Comparison of ENCODE assay signal across 9 cellular contexts in the genomic region with DNA sequence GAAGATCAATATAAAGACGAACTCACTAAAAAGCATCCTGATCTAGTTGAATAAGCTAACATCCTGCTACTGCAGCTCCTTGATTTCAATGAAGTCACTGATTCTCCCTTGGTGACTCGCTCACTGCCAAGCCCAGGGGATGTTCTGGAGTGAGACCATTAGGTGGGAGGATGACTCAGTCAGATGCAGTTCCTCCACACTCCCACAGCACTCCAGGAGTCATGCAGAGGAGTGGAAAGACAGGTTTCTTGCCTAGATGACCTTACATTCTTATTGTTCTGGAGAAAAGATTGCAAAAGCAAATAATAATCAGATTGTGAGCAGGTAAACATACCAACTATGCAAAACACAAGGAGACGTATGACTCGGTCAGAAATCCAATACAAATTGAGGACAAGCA. TPM values are rescaled to one million over a fixed set of nuclear protein-coding genes. Genes with fewer than 3 reads are reported as not detected.
A peak's percentile ranks its signal among the peaks of the same experiment; 100 is the strongest.
DNase-seq lines count a peak whose midpoint lies in the region; ATAC-seq and TF ChIP-seq lines count a peak whose summit lies in the region.
"Had no signal": no experiment of that assay in that cellular context is flagged by ENCODE, and none has a peak within 500 bp of the region (broad histone marks: within the 10 kb centered on the region; RNA-seq: fewer than 3 reads in every experiment).

No MANE protein-coding gene starts in this region.

- no peak overlapping the region for H3K4me3 ChIP-seq in SK-N-SH (ENCODE audit: low read depth in 2 of 2, low read length in 1 of 2)
- H3K4me3 ChIP-seq in fibroblast of villous mesenchyme (ENCODE audit: low read depth, low read length), result no peak overlapping the region

- WGBS in SK-N-SH (ENCODE audit: low lambda C conversion rate), result 60% methylated on average over 4 of the region's 4 CpGs

- H3K4me1 Mint-ChIP-seq in stimulated activated effector memory CD8-positive, alpha-beta T cell treated with anti-CD3 and anti-CD28 coated beads, Interleukin-12 subunit alpha, Interleukin-12 subunit beta, amount 100 ng/mL, for 72 hours, result peaks cover 34% of the 10 kb centered on the region

- peak; percentile 88 for ATAC-seq in stimulated activated effector memory CD8-positive, alpha-beta T cell treated with anti-CD3 and anti-CD28 coated beads, Interleukin-12 subunit alpha, Interleukin-12 subunit beta, amount 100 ng/mL, for 72 hours
- ATAC-seq in GM21717 (IDR thresholded peaks at IDR 0.05; ENCODE audit: unreplicated experiment), result no peak
- ATAC-seq in GM21723 (IDR thresholded peaks at IDR 0.05; ENCODE audit: unreplicated experiment), result no peak
- ATAC-seq in GM18519 (IDR thresholded peaks at IDR 0.05; ENCODE audit: low FRiP score, unreplicated experiment), result no peak

- no peaks in the 10 kb centered on the region for H3K27me3 ChIP-seq in SK-N-SH (ENCODE audit: insufficient read depth)

- H3K4me1 ChIP-seq in SK-N-SH (ENCODE audit: control insufficient read depth in 1 of 2, insufficient read depth in 2 of 2, low read depth in 1 of 2, low read length in 1 of 2), result no peaks in the 10 kb centered on the region

- DNase-seq in NCI-H2029 (lab: John Stamatoyannopoulos, UW) (peak; percentile 52), NCI-H2029 treated with DMSO at 0.1 percent for 48 hours (lab: John Stamatoyannopoulos, UW) (no peak), SK-N-SH (no peak), fibroblast of villous mesenchyme (ENCODE audit: low read depth) (peak; percentile 65)
- no peak for DNase-seq in stimulated activated effector memory CD8-positive, alpha-beta T cell treated with anti-CD3 and anti-CD28 coated beads, Interleukin-12 subunit alpha, Interleukin-12 subunit beta, amount 100 ng/mL, for 72 hours (ENCODE audit: low spot score in 2 of 2)
- DNase-seq: effector memory CD4-positive, alpha-beta T cell had no signal

- no peak for TF ChIP-seq RAD21 in SK-N-SH (IDR thresholded peaks at IDR 0.05; ENCODE audit: low read length)

- H4K20me1 ChIP-seq in SK-N-SH (ENCODE audit: insufficient read depth), result no peaks in the 10 kb centered on the region

- peaks cover 1% of the 10 kb centered on the region for H3K36me3 Mint-ChIP-seq in stimulated activated effector memory CD8-positive, alpha-beta T cell treated with anti-CD3 and anti-CD28 coated beads, Interleukin-12 subunit alpha, Interleukin-12 subunit beta, amount 100 ng/mL, for 72 hours

- H3K4me3 Mint-ChIP-seq in stimulated activated effector memory CD8-positive, alpha-beta T cell treated with anti-CD3 and anti-CD28 coated beads, Interleukin-12 subunit alpha, Interleukin-12 subunit beta, amount 100 ng/mL, for 72 hours, result no peak overlapping the region

- no peaks in the 10 kb centered on the region for H3K9me3 Mint-ChIP-seq in stimulated activated effector memory CD8-positive, alpha-beta T cell treated with anti-CD3 and anti-CD28 coated beads, Interleukin-12 subunit alpha, Interleukin-12 subunit beta, amount 100 ng/mL, for 72 hours

- no peak overlapping the region for H3K4me2 ChIP-seq in SK-N-SH

- H3K27ac Mint-ChIP-seq in stimulated activated effector memory CD8-positive, alpha-beta T cell treated with anti-CD3 and anti-CD28 coated beads, Interleukin-12 subunit alpha, Interleukin-12 subunit beta, amount 100 ng/mL, for 72 hours, result no peak overlapping the region

- CTCF ChIA-PET in SK-N-SH (lab: Yijun Ruan, JAX), result interaction anchor here (1.0 kb wide), 1 partner anchor 13 kb away, joined by 4 read pairs; no protein-coding TSS in a partner anchor

- POLR2A ChIA-PET in SK-N-SH (lab: Yijun Ruan, JAX), result no interaction called here

- H3K9ac ChIP-seq in SK-N-SH, result no peak overlapping the region

- TF ChIP-seq CTCF in SK-N-SH (IDR thresholded peaks at IDR 0.05), result no peak
- TF ChIP-seq CTCF in fibroblast of villous mesenchyme (IDR thresholded peaks at IDR 0.05; ENCODE audit: insufficient read depth, low read depth, low read length), result no peak

- H3K9me2 ChIP-seq in SK-N-SH, result no peaks in the 10 kb centered on the region

- no peak for TF ChIP-seq EP300 in SK-N-SH (IDR thresholded peaks at IDR 0.05; ENCODE audit: borderline replicate concordance in 1 of 2, low read depth in 1 of 2, low read length in 1 of 2)

- H3K27ac ChIP-seq in SK-N-SH (ENCODE audit: low read depth in 2 of 2, low read length in 1 of 2), result no peak overlapping the region

- no peaks in the 10 kb centered on the region for H3F3A ChIP-seq in SK-N-SH (replicated peaks; ENCODE audit: insufficient read depth)

- H3K9me3 ChIP-seq in SK-N-SH, result no peaks in the 10 kb centered on the region

- H2AFZ ChIP-seq in SK-N-SH (ENCODE audit: low read depth), result no peak overlapping the region

- no peaks in the 10 kb centered on the region for H3K36me3 ChIP-seq in SK-N-SH (replicated peaks in 1 of 2; ENCODE audit: control insufficient read depth in 1 of 2, insufficient read depth in 2 of 2, low read length in 1 of 2)

- no peaks in the 10 kb centered on the region for H3K79me2 ChIP-seq in SK-N-SH (ENCODE audit: insufficient read depth)

TF ChIP-seq in SK-N-SH, 30 proteins besides CTCF, POLR2A, EP300 and RAD21:
- TF ChIP-seq FOSL2 (IDR thresholded peaks at IDR 0.05; ENCODE audit: borderline replicate concordance, low read depth), result peak; percentile 36; the same call in 1 of the 2 replicates
- TF ChIP-seq YY1 (IDR thresholded peaks at IDR 0.05; ENCODE audit: low read depth), result no peak

RNA-seq across cellular contexts. Expression of a gene that starts 15.3 kb away (rescaled TPM):
- 0.02 and 0.03 TPM in 2 replicates for polyA plus RNA-seq in SK-N-SH (2012; rRNA removed)
- polyA plus RNA-seq in SK-N-SH (2012; cell fraction: cytosol; rRNA removed), result 0.04 TPM in 2 replicates
- polyA plus RNA-seq in SK-N-SH (2012; cell fraction: nucleus; rRNA removed), result 0.04 and 0.05 TPM in 2 replicates
- 10.6 and 46.2 TPM in 2 replicates for total RNA-seq in fibroblast of villous mesenchyme

Comparison
In these comparisons a context has a peak if more than half of its experiments do, and no peak if none do; other contexts are left out.
1. DNase-seq: peak in NCI-H2029 (single experiment) and fibroblast of villous mesenchyme (single experiment); none in NCI-H2029 treated with DMSO at 0.1 percent for 48 hours (single experiment), SK-N-SH (single experiment) and stimulated activated effector memory CD8-positive, alpha-beta T cell treated with anti-CD3 and anti-CD28 coated beads, Interleukin-12 subunit alpha, Interleukin-12 subunit beta, amount 100 ng/mL, for 72 hours (0 of 2).